ENCODE assay signal across 23 cellular contexts in the genomic region with DNA sequence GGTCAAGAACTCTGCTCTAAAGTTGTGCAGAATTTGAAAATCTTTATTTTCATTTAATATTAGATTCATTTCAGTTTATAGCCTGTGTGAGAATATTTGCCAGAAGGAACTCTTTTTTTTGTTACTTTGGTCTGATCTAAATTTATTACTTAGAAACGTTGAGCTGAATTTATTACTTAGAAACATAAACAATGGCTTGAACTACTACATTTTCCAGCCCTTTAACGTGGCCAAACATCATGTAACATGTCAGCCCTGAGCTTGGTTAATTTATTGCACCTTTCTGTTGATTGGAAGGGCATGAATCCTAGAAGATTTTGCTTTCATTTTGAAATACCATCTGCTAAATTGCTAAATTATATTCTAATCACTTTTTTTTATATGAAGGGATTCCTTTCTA.
"Had no signal": no experiment of that assay in that cellular context is flagged by ENCODE, and none has a peak within 500 bp of the region (broad histone marks: within the 10 kb centered on the region; RNA-seq: fewer than 3 reads in every experiment).

No MANE protein-coding gene starts in this region.

- H3K9me3 ChIP-seq: ascending aorta, body of pancreas had no signal

- H3K27ac ChIP-seq: ascending aorta, body of pancreas had no signal

- DNase-seq: activated B cell treated with CpG ODN at 0.5 μM for 24 hours; activated CD4-positive, alpha-beta memory T cell treated with anti-CD3 and anti-CD28 coated beads for 36 hours; activated CD4-positive, alpha-beta T cell treated with anti-CD3 and anti-CD28 coated beads for 1 hour; activated CD4-positive, alpha-beta T cell treated with anti-CD3 and anti-CD28 coated beads, Interleukin-2, amount 10 ng/mL, durations not matched to agents 7 days and 5 days; activated CD8-positive, alpha-beta memory T cell treated with anti-CD3 and anti-CD28 coated beads for 24 hours; activated effector memory CD4-positive, alpha-beta T cell treated with anti-CD3 and anti-CD28 coated beads, Interleukin-2, amount 50 U/mL, for 16 hours; activated naive CD4-positive, alpha-beta T cell treated with Interleukin-2 at 50 U/mL for 16 hours; activated naive CD8-positive, alpha-beta T cell treated with anti-CD3 and anti-CD28 coated beads, Interleukin-2, amount 50 U/mL, for 24 hours; activated T-cell treated with anti-CD3 and anti-CD28 coated beads, Interleukin-2, amount 50 U/mL, for 4 hours; amniotic stem cell; body of pancreas; Karpas-422; NCI-H146; NCI-H187 treated with DMSO at 0.1 percent for 48 hours; NCI-H2081 treated with DMSO at 0.1 percent for 48 hours; NCI-H524; NCI-H748 treated with DMSO at 0.1 percent for 48 hours; SIG-M5; T-helper 17 cell; T-helper 9 cell had no signal

- H3K4me1 ChIP-seq: body of pancreas had no signal

- H3K4me3 ChIP-seq: body of pancreas had no signal

- ATAC-seq: activated naive CD4-positive, alpha-beta T cell treated with anti-CD3 and anti-CD28 coated beads, Interleukin-2, amount 50 U/mL, for 72 hours; activated naive CD8-positive, alpha-beta T cell treated with anti-CD3 and anti-CD28 coated beads, Interleukin-2, amount 50 U/mL, for 24 hours; activated T-cell treated with anti-CD3 and anti-CD28 coated beads, Interleukin-2, amount 50 U/mL, for 4 hours; body of pancreas; T-helper 17 cell had no signal

- H3K27me3 ChIP-seq: ascending aorta, body of pancreas had no signal

- H3K36me3 ChIP-seq: ascending aorta had no signal

- FAIRE-seq: TTC549 had no signal
